22 cellular contexts compared by ENCODE assay signal in genomic region chr17:31116167-31116566, GRCh38. TPM values are rescaled to one million over a fixed set of nuclear protein-coding genes. Genes with fewer than 3 reads are reported as not detected.
DNase-seq lines count a peak whose midpoint lies in the region; ATAC-seq, FAIRE-seq and TF ChIP-seq lines count a peak whose summit lies in the region.
"Had no signal": no experiment of that assay in that cellular context is flagged by ENCODE, and none has a peak within 500 bp of the region (broad histone marks: within the 10 kb centered on the region; RNA-seq: fewer than 3 reads in every experiment).

No MANE protein-coding gene starts in this region.

- no peak for TF ChIP-seq EP300 in A549 (IDR thresholded peaks at IDR 0.05)

- DNase-seq in A549 (ENCODE audit: low read depth in 1 of 2, low spot score in 1 of 2), result no peak
- no peak for DNase-seq in IMR-90
- DNase-seq in SK-N-MC (ENCODE audit: low read depth, low spot score), result no peak
- no peak for DNase-seq in neural crest cell (ENCODE audit: low read depth, low spot score)
- DNase-seq in GF-D8 (lab: John Stamatoyannopoulos, UW), result no peak
- DNase-seq in EL, result no peak
- no peak for DNase-seq in immature natural killer cell
- DNase-seq: 8988T; AML-193; Caco-2; Calu3; CD4-positive, alpha-beta T cell; CD8-positive, alpha-beta T cell; DMS79 treated with DMSO at 0.1 percent for 48 hours; GDM1 had no signal

- H3K27ac ChIP-seq in A549 (no peak overlapping the region), IMR-90 (ENCODE audit: insufficient read depth, low read length) (no peak overlapping the region), SK-N-MC (peak overlapping the region; percentile 33)
- H3K27ac ChIP-seq: BLaER1 treated with 17β-estradiol and CSF1 and Interleukin-3, amounts not matched to agents 10 nM and 100 nM; C4-2B had no signal

- no peak overlapping the region for H2BK15ac ChIP-seq in IMR-90 (ENCODE audit: low read depth, low read length)

- intact Hi-C loops in IMR-90 (cut with micrococcal nuclease), result no loop called here

- H2BK120ac ChIP-seq in IMR-90 (ENCODE audit: low read depth, low read length), result no peak overlapping the region

- no peak overlapping the region for H3K56ac ChIP-seq in IMR-90 (ENCODE audit: extremely low read depth, insufficient read depth, low read length)

- H2BK5ac ChIP-seq in IMR-90 (ENCODE audit: low read depth, low read length, poor library complexity, severe bottlenecking), result no peak overlapping the region

- peaks cover 21% of the 10 kb centered on the region for H3K4me1 Mint-ChIP-seq in neural crest cell
- no peaks in the 10 kb centered on the region for H3K4me1 Mint-ChIP-seq in immature natural killer cell

- H3K9ac ChIP-seq in IMR-90 (ENCODE audit: low read depth, low read length), result no peak overlapping the region
- no peak overlapping the region for H3K9ac ChIP-seq in SK-N-MC (ENCODE audit: insufficient read length)
- H3K9ac ChIP-seq: BLaER1 treated with 17β-estradiol and CSF1 and Interleukin-3, amounts not matched to agents 10 nM and 100 nM had no signal

- H3K79me1 ChIP-seq in IMR-90 (ENCODE audit: low read depth in 1 of 2, low read length in 2 of 2), result peaks cover 13 to 60% of the 10 kb centered on the region in 2 experiments

- no peak overlapping the region for H3K4me3 ChIP-seq in A549
- no peak overlapping the region for H3K4me3 ChIP-seq in IMR-90 (ENCODE audit: insufficient read depth, low read depth, low read length)
- 0 out of 2 replicates have a peak overlapping the region, but pooled peaks have one; percentile 14 for H3K4me3 ChIP-seq in SK-N-MC
- H3K4me3 ChIP-seq: BLaER1 treated with 17β-estradiol and CSF1 and Interleukin-3, amounts not matched to agents 10 nM and 100 nM had no signal

- H3K23ac ChIP-seq in IMR-90 (ENCODE audit: low read depth, low read length), result no peak overlapping the region

- CTCF ChIA-PET in A549 (lab: Yijun Ruan, JAX) (interaction anchor here (1.2 kb wide), 1 partner anchor 12 kb away, joined by 4 read pairs; no protein-coding TSS in a partner anchor), IMR-90 (lab: Yijun Ruan, JAX) (no interaction called here)

- H2AK9ac ChIP-seq in IMR-90 (replicated peaks; ENCODE audit: low read depth, low read length, poor library complexity), result no peak overlapping the region

- H4K20me1 ChIP-seq in IMR-90 (ENCODE audit: insufficient read depth, low read length), result peaks cover 45% of the 10 kb centered on the region

- no peak overlapping the region for H4K5ac ChIP-seq in IMR-90 (ENCODE audit: low read depth, low read length)

- H3K36me3 Mint-ChIP-seq in neural crest cell (ENCODE audit: low read depth), result peaks cover 8% of the 10 kb centered on the region
- H3K36me3 Mint-ChIP-seq in immature natural killer cell, result peaks cover 0 to 5% (median 0%) of the 10 kb centered on the region in 3 donors
- H3K36me3 Mint-ChIP-seq: CD8-positive, alpha-beta T cell had no signal

- no TSS peak for BruUV-seq in IMR-90 (replicated peaks; lab: Mats Ljungman, UMichigan)

- FAIRE-seq in A549 (lab: Jason Lieb, UNC), result no peak
- FAIRE-seq: A204.1, D721Med, GM12891, GM19239 had no signal

- no peak overlapping the region for H3K18ac ChIP-seq in IMR-90 (ENCODE audit: low read depth, low read length)

- H3K27ac Mint-ChIP-seq in neural crest cell (ENCODE audit: unreplicated experiment) (peak overlapping the region; percentile 43), immature natural killer cell (no peak overlapping the region)
- H3K27ac Mint-ChIP-seq: B cell; CD4-positive, alpha-beta T cell; CD8-positive, alpha-beta T cell had no signal

- TF ChIP-seq CTCF in A549 (IDR thresholded peaks at IDR 0.05) (no peak), IMR-90 (conservative IDR thresholded peaks at IDR 0.05; ENCODE audit: low read depth, low read length) (no peak), neural crest cell (conservative IDR thresholded peaks at IDR 0.05) (no peak)

- H3K4me3 Mint-ChIP-seq in neural crest cell, result no peak overlapping the region
- H3K4me3 Mint-ChIP-seq in immature natural killer cell, result no peak overlapping the region
- H3K4me3 Mint-ChIP-seq: B cell; CD4-positive, alpha-beta T cell; CD8-positive, alpha-beta T cell had no signal

- H3K36me3 ChIP-seq in IMR-90 (ENCODE audit: control insufficient read depth, insufficient read depth, low read length) (no peaks in the 10 kb centered on the region; the same call in 1 of the 2 replicates), SK-N-MC (ENCODE audit: insufficient read depth, low read length) (no peaks in the 10 kb centered on the region)

- POLR2A ChIA-PET in A549 (lab: Yijun Ruan, JAX) (no interaction called here), IMR-90 (lab: Charles Lee; ENCODE audit: unreplicated experiment) (no interaction called here)

- 79% methylated on average over 4 of the region's 4 CpGs for WGBS in A549 (ENCODE audit: missing lambda C conversion rate)
- WGBS in IMR-90 (ENCODE audit: extremely low coverage in 2 of 2, insufficient read length in 1 of 2), 2 experiments, result no CpG with 5 or more reads among the region's 4 CpGs

- no peak overlapping the region for H3K4ac ChIP-seq in IMR-90 (ENCODE audit: low read depth, low read length)

- H3K4me1 ChIP-seq in A549 (peaks cover 6% of the 10 kb centered on the region; the same call in 2 of the 3 replicates), IMR-90 (ENCODE audit: control insufficient read depth, insufficient read depth, low read length) (peaks cover 3% of the 10 kb centered on the region)
- H3K4me1 ChIP-seq: Caco-2 had no signal

- TF ChIP-seq RAD21 in A549 (conservative IDR thresholded peaks at IDR 0.05 in 1 of 2, IDR thresholded peaks at IDR 0.05 in 1 of 2) (no peak), IMR-90 (IDR thresholded peaks at IDR 0.05; ENCODE audit: low read length) (no peak)

- H4K8ac ChIP-seq in IMR-90 (ENCODE audit: low read depth in 2 of 2, low read length in 2 of 2), result no peak overlapping the region

- dilution Hi-C loops in IMR-90 (cut with HindIII; ENCODE audit: low sequenced_read_pairs, unreplicated experiment), result no loop called here

- H3K9me3 Mint-ChIP-seq in neural crest cell (no peaks in the 10 kb centered on the region), immature natural killer cell (no peaks in the 10 kb centered on the region)
- H3K9me3 Mint-ChIP-seq: CD4-positive, alpha-beta T cell; CD8-positive, alpha-beta T cell had no signal

- no peak overlapping the region for H4K91ac ChIP-seq in IMR-90 (ENCODE audit: insufficient read depth, low read depth, low read length)

- in situ Hi-C loops in IMR-90 (cut with MboI; ENCODE audit: low sequenced_read_pairs), result no loop called here

- ATAC-seq in A549 (no peak), IMR-90 (ENCODE audit: low read depth) (no peak)
- ATAC-seq: CD8-positive, alpha-beta T cell had no signal

- H3K9me3 ChIP-seq in A549 (no peaks in the 10 kb centered on the region), IMR-90 (ENCODE audit: control insufficient read depth, insufficient read depth, low read length) (no peaks in the 10 kb centered on the region), SK-N-MC (ENCODE audit: low read depth, low read length) (no peaks in the 10 kb centered on the region; the same call in 1 of the 2 replicates)
- H3K9me3 ChIP-seq: Caco-2 had no signal

- H3K9me1 ChIP-seq in IMR-90 (ENCODE audit: insufficient read depth, low read length), result peaks cover 11% of the 10 kb centered on the region

- H3K27me3 ChIP-seq in IMR-90 (ENCODE audit: control insufficient read depth, insufficient read depth, low read length), result no peaks in the 10 kb centered on the region
- H3K27me3 ChIP-seq: BLaER1 treated with 17β-estradiol and CSF1 and Interleukin-3, amounts not matched to agents 10 nM and 100 nM had no signal

- H2AK5ac ChIP-seq in IMR-90 (ENCODE audit: low read depth, low read length), result no peak overlapping the region

- no peak overlapping the region for H2BK20ac ChIP-seq in IMR-90 (ENCODE audit: low read depth, low read length)

- no peak overlapping the region for H3K14ac ChIP-seq in IMR-90 (replicated peaks; ENCODE audit: low read depth, low read length)

- H3K4me2 ChIP-seq in A549 (no peak overlapping the region), IMR-90 (ENCODE audit: low read depth, low read length) (no peak overlapping the region)
- H3K4me2 ChIP-seq: BLaER1 treated with 17β-estradiol and CSF1 and Interleukin-3, amounts not matched to agents 10 nM and 100 nM had no signal

- TF ChIP-seq POLR2A in A549 (IDR thresholded peaks at IDR 0.05; ENCODE audit: low read length) (no peak), IMR-90 (IDR thresholded peaks at IDR 0.05; ENCODE audit: low read depth, low read length) (no peak)

- H2AFZ ChIP-seq in IMR-90 (replicated peaks; ENCODE audit: low read length, poor library complexity), result no peak overlapping the region

- H3K27me3 Mint-ChIP-seq in neural crest cell (ENCODE audit: low read depth) (no peaks in the 10 kb centered on the region), immature natural killer cell (ENCODE audit: low read depth in 3 of 3) (no peaks in the 10 kb centered on the region)
- H3K27me3 Mint-ChIP-seq: B cell; CD4-positive, alpha-beta T cell had no signal

TF ChIP-seq in A549, 52 proteins besides CTCF, POLR2A, EP300 and RAD21 (continues in another document):
- peak; percentile 61 for TF ChIP-seq MAFK (IDR thresholded peaks at IDR 0.05; ENCODE audit: partially characterized antibody)
- no peak for TF ChIP-seq HOXB5 (CRISPR knock-in tag; IDR thresholded peaks at IDR 0.05)
- TF ChIP-seq FOSL2 (IDR thresholded peaks at IDR 0.05), result no peak
- TF ChIP-seq FOSL2 (CRISPR knock-in tag; IDR thresholded peaks at IDR 0.05), result no peak
- no peak for TF ChIP-seq RCOR1 (IDR thresholded peaks at IDR 0.05; ENCODE audit: low read depth, low read length)
- TF ChIP-seq MAZ (IDR thresholded peaks at IDR 0.05; ENCODE audit: borderline replicate concordance, low read depth, low read length), result no peak

TF ChIP-seq in IMR-90, 13 proteins besides CTCF, POLR2A, EP300 and RAD21:
- TF ChIP-seq MAFK (IDR thresholded peaks at IDR 0.05; ENCODE audit: low read depth, low read length), result peak; percentile 47; the same call in 1 of the 2 replicates
- TF ChIP-seq BHLHE40 (IDR thresholded peaks at IDR 0.05; ENCODE audit: low read depth, low read length), result no peak
TF ChIP-seq in IMR-90: peak in this region for 1.

RNA-seq across cellular contexts. Expression of gene NF1, which starts 21.4 kb away (rescaled TPM):
- polyA plus RNA-seq in A549 (2011; rRNA removed), result 73.2 and 82.5 TPM in 2 replicates
- 16.5 and 17.0 TPM in 2 replicates for polyA plus RNA-seq in A549 (2012; cell fraction: cytosol; rRNA removed)
- polyA plus RNA-seq in A549 (2012; cell fraction: nucleus; rRNA removed), result 16.4 and 20.9 TPM in 2 replicates
- polyA plus RNA-seq in A549 (2017; fragmentation: RNase III; extraction: RNeasy Plus Mini Kit Qiagen cat#74134 plus additional on column Dnase treatment), result 15.9 to 17.6 TPM (median 16.6 TPM) in 3 replicates
- polyA minus RNA-seq in A549 (2011; rRNA and poly(A)+ RNA removed), result 144 and 186 TPM in 2 replicates
- 48.3 and 48.6 TPM in 2 replicates for total RNA-seq in IMR-90 (2012; rRNA removed)
- 16.1 and 17.9 TPM in 2 replicates for polyA plus RNA-seq in IMR-90 (2012; rRNA removed)
- polyA plus RNA-seq in IMR-90 (2012; cell fraction: cytosol; rRNA removed), result 4.8 and 5.0 TPM in 2 replicates
- polyA plus RNA-seq in IMR-90 (2012; cell fraction: nucleus; rRNA removed; ENCODE audit: low replicate concordance), result 10.1 and 96.9 TPM in 2 replicates
- 60.6 and 62.9 TPM in 2 replicates for total RNA-seq in neural crest cell
- 1 to 10 TPM; 2.1 to 4.7 (median 3.5) TPM for polyA plus RNA-seq in immature natural killer cell
